3 cellular contexts compared by ENCODE assay signal in genomic region chr16:84561291-84561690, GRCh38.
TF ChIP-seq lines count a peak whose summit lies in the region.

No MANE protein-coding gene starts in this region.

TF ChIP-seq in GM23338, 12 proteins besides CTCF, POLR2A, EP300 and RAD21 (continues in another document):
- no peak for TF ChIP-seq POLR2AphosphoS5 (IDR thresholded peaks at IDR 0.05; ENCODE audit: low read depth)
- no peak for TF ChIP-seq EZH2 (IDR thresholded peaks at IDR 0.05; ENCODE audit: low read depth, unreplicated experiment)
- no peak for TF ChIP-seq REST (IDR thresholded peaks at IDR 0.05; ENCODE audit: unreplicated experiment)
- TF ChIP-seq ZNF114 (CRISPR knock-in tag; IDR thresholded peaks at IDR 0.05): no peak
- TF ChIP-seq CREB1 (CRISPR knock-in tag; IDR thresholded peaks at IDR 0.05; ENCODE audit: low read depth): no peak

TF ChIP-seq in K562, 482 proteins besides CTCF, POLR2A, EP300 and RAD21:
- TF ChIP-seq ZNF263 (CRISPR knock-in tag; IDR thresholded peaks at IDR 0.05; ENCODE audit: borderline replicate concordance) (peak; percentile 62; the same call in 1 of the 2 replicates), CGGBP1 (CRISPR knock-in tag; IDR thresholded peaks at IDR 0.05) (no peak), SAFB2 (IDR thresholded peaks at IDR 0.05; ENCODE audit: borderline replicate concordance, low read depth, low read length, severe bottlenecking) (no peak), ZNF175 (CRISPR knock-in tag; IDR thresholded peaks at IDR 0.05; ENCODE audit: low read depth) (no peak), RNF2 (IDR thresholded peaks at IDR 0.05) (no peak), ZBTB1 (CRISPR knock-in tag; IDR thresholded peaks at IDR 0.05; ENCODE audit: borderline replicate concordance, low read depth) (no peak), POLR3G (IDR thresholded peaks at IDR 0.05; ENCODE audit: extremely low read depth, insufficient read length, insufficient replicate concordance) (no peak), XRCC3 (IDR thresholded peaks at IDR 0.05) (no peak)

TF ChIP-seq in SK-N-SH treated with all-trans-retinoic acid at 6 μM for 48 hours, 23 proteins besides CTCF, POLR2A, EP300 and RAD21:
- TF ChIP-seq, protein P1, sequence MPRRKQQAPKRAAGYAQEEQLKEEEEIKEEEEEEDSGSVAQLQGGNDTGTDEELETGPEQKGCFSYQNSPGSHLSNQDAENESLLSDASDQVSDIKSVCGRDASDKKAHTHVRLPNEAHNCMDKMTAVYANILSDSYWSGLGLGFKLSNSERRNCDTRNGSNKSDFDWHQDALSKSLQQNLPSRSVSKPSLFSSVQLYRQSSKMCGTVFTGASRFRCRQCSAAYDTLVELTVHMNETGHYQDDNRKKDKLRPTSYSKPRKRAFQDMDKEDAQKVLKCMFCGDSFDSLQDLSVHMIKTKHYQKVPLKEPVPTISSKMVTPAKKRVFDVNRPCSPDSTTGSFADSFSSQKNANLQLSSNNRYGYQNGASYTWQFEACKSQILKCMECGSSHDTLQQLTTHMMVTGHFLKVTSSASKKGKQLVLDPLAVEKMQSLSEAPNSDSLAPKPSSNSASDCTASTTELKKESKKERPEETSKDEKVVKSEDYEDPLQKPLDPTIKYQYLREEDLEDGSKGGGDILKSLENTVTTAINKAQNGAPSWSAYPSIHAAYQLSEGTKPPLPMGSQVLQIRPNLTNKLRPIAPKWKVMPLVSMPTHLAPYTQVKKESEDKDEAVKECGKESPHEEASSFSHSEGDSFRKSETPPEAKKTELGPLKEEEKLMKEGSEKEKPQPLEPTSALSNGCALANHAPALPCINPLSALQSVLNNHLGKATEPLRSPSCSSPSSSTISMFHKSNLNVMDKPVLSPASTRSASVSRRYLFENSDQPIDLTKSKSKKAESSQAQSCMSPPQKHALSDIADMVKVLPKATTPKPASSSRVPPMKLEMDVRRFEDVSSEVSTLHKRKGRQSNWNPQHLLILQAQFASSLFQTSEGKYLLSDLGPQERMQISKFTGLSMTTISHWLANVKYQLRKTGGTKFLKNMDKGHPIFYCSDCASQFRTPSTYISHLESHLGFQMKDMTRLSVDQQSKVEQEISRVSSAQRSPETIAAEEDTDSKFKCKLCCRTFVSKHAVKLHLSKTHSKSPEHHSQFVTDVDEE (CRISPR knock-in tag; IDR thresholded peaks at IDR 0.05): no peak
- TF ChIP-seq, protein P2, sequence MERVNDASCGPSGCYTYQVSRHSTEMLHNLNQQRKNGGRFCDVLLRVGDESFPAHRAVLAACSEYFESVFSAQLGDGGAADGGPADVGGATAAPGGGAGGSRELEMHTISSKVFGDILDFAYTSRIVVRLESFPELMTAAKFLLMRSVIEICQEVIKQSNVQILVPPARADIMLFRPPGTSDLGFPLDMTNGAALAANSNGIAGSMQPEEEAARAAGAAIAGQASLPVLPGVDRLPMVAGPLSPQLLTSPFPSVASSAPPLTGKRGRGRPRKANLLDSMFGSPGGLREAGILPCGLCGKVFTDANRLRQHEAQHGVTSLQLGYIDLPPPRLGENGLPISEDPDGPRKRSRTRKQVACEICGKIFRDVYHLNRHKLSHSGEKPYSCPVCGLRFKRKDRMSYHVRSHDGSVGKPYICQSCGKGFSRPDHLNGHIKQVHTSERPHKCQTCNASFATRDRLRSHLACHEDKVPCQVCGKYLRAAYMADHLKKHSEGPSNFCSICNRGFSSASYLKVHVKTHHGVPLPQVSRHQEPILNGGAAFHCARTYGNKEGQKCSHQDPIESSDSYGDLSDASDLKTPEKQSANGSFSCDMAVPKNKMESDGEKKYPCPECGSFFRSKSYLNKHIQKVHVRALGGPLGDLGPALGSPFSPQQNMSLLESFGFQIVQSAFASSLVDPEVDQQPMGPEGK (CRISPR knock-in tag; IDR thresholded peaks at IDR 0.05; ENCODE audit: borderline replicate concordance): no peak
- TF ChIP-seq ARNTL (CRISPR knock-in tag; IDR thresholded peaks at IDR 0.05; ENCODE audit: borderline replicate concordance, low read depth): no peak
- no peak for TF ChIP-seq ZNF565 (CRISPR knock-in tag; conservative IDR thresholded peaks at IDR 0.05; ENCODE audit: low read depth)
- no peak for TF ChIP-seq GLIS3 (CRISPR knock-in tag; IDR thresholded peaks at IDR 0.05)
- TF ChIP-seq ZNF70 (CRISPR knock-in tag; IDR thresholded peaks at IDR 0.05): no peak
- TF ChIP-seq BACH2 (CRISPR knock-in tag; IDR thresholded peaks at IDR 0.05; ENCODE audit: borderline replicate concordance): no peak
